Comparison of ENCODE assay signal across 1 cellular context in genomic region chr5:98106116-98107088, GRCh38.
TF ChIP-seq lines count a peak whose summit lies in the region.

No MANE protein-coding gene starts in this region.

TF ChIP-seq in SK-N-SH treated with all-trans-retinoic acid at 6 μM for 48 hours, 23 proteins besides CTCF, POLR2A, EP300 and RAD21 (continued from another document):
- TF ChIP-seq, protein P1, sequence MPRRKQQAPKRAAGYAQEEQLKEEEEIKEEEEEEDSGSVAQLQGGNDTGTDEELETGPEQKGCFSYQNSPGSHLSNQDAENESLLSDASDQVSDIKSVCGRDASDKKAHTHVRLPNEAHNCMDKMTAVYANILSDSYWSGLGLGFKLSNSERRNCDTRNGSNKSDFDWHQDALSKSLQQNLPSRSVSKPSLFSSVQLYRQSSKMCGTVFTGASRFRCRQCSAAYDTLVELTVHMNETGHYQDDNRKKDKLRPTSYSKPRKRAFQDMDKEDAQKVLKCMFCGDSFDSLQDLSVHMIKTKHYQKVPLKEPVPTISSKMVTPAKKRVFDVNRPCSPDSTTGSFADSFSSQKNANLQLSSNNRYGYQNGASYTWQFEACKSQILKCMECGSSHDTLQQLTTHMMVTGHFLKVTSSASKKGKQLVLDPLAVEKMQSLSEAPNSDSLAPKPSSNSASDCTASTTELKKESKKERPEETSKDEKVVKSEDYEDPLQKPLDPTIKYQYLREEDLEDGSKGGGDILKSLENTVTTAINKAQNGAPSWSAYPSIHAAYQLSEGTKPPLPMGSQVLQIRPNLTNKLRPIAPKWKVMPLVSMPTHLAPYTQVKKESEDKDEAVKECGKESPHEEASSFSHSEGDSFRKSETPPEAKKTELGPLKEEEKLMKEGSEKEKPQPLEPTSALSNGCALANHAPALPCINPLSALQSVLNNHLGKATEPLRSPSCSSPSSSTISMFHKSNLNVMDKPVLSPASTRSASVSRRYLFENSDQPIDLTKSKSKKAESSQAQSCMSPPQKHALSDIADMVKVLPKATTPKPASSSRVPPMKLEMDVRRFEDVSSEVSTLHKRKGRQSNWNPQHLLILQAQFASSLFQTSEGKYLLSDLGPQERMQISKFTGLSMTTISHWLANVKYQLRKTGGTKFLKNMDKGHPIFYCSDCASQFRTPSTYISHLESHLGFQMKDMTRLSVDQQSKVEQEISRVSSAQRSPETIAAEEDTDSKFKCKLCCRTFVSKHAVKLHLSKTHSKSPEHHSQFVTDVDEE (CRISPR knock-in tag; IDR thresholded peaks at IDR 0.05): no peak
TF ChIP-seq in SK-N-SH treated with all-trans-retinoic acid at 6 μM for 48 hours: peak in this region for 0.
